18 cellular contexts compared by ENCODE assay signal in the genomic region with DNA sequence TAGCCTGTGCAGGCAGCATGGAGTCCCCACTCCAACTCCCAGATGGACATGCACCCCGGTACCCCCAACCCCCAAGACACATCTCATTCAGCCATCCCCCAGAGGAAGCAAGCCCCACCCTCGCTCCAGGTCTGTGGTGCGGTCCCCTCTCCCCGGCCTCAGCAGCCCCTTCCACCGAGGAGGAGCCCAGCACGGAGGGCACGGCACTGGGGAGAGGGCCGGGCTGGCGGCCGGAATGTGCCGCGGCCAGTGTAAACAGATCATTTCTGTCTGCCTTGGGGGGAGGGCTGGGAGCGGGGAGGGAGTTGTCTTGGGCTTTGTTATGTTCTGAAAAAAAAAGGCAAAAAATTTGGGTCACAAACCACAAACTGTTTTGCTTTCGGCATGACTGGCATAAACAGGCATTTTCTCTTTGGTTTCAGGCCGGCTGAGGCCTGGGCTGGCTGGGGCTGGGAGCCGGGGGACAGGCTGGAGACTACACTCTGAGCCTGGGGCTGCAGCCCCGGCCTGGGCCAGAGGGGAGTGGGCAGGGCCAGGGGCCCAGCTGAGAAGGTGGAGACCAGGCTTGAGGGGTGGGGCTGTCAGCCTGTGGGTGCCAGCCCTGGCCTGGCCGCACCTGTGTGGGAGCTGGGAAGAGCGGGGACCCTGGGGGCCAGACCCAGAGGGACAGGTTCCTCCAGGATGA. TPM values are rescaled to one million over a fixed set of nuclear protein-coding genes. Genes with fewer than 3 reads are reported as not detected.
DNase-seq lines count a peak whose midpoint lies in the region; ATAC-seq lines count a peak whose summit lies in the region.
"Had no signal": no experiment of that assay in that cellular context is flagged by ENCODE, and none has a peak within 500 bp of the region (broad histone marks: within the 10 kb centered on the region; RNA-seq: fewer than 3 reads in every experiment).

No MANE protein-coding gene starts in this region.

- H3K4me3 ChIP-seq in H7 (ENCODE audit: insufficient read depth, low read depth, low read length): no peak overlapping the region
- H3K4me3 ChIP-seq: esophagus muscularis mucosa, sigmoid colon, thyroid gland had no signal

- H3K36me3 ChIP-seq in H7 (replicated peaks; ENCODE audit: control insufficient read depth, insufficient read depth, low read length): no peaks in the 10 kb centered on the region
- H3K36me3 ChIP-seq: esophagus muscularis mucosa, sigmoid colon, thyroid gland had no signal

- DNase-seq in H7 (peak; percentile 82), amniotic epithelial cell (ENCODE audit: low read depth) (peak; percentile 77), iris pigment epithelial cell (ENCODE audit: low read depth) (peak; percentile 60), DMS79 (lab: John Stamatoyannopoulos, UW) (no peak)
- no peak for DNase-seq in stimulated activated naive CD8-positive, alpha-beta T cell treated with anti-CD3 and anti-CD28 coated beads, Interleukin-15, Interleukin-2, amounts not matched to agents 100 U/mL and 50 U/mL, for 24 hours
- no peak for DNase-seq in activated effector memory CD4-positive, alpha-beta T cell treated with Interleukin-2 at 50 U/mL for 16 hours
- DNase-seq: activated CD4-positive, alpha-beta T cell treated with anti-CD3 and anti-CD28 coated beads, Interleukin-2, amount 50 U/mL, for 1 hour; caudate nucleus; immature natural killer cell; naive thymus-derived CD4-positive, alpha-beta T cell; NCI-H1048; NCI-H2227 treated with DMSO at 0.1 percent for 48 hours; sigmoid colon; T-helper 2 cell; thyroid gland had no signal

- peak; percentile 8 for ATAC-seq in stimulated activated naive CD8-positive, alpha-beta T cell treated with anti-CD3 and anti-CD28 coated beads, Interleukin-15, Interleukin-2, amounts not matched to agents 100 U/mL and 50 U/mL, for 24 hours
- ATAC-seq in HG03469 (IDR thresholded peaks at IDR 0.05; ENCODE audit: unreplicated experiment): no peak
- ATAC-seq: naive thymus-derived CD4-positive, alpha-beta T cell had no signal

- H3K27me3 ChIP-seq in H7 (ENCODE audit: control insufficient read depth, insufficient read depth, low read length): no peaks in the 10 kb centered on the region
- H3K27me3 ChIP-seq: thyroid gland had no signal

RNA-seq across cellular contexts. Expression of a gene that starts 16.8 kb away (rescaled TPM):
- total RNA-seq in H7 (2014; rRNA removed; shearing (Covaris generic)): 0.78 and 1.2 TPM in 2 replicates

RNA-seq across cellular contexts. Expression of a gene that starts 38.6 kb away (rescaled TPM):
- total RNA-seq in H7 (2014; rRNA removed; shearing (Covaris generic)): not detected in 2 replicates
- total RNA-seq: activated T-helper 2 cell treated with anti-CD3 and anti-CD28 coated beads, Interferon-gamma antibody, Interleukin-2, Interleukin-4, amounts not matched to agents 10 μg/mL and 5 μg/mL and 100 μg/mL, durations not matched to agents 14 hours and 24 hours and 36 hours; esophagus muscularis mucosa; naive thymus-derived CD4-positive, alpha-beta T cell; sigmoid colon; thyroid gland had no signal

RNA-seq across cellular contexts. Expression of a gene that starts 49.3 kb away (rescaled TPM):
- not detected in 2 replicates for total RNA-seq in H7 (2014; rRNA removed; shearing (Covaris generic))
- total RNA-seq: activated T-helper 2 cell treated with anti-CD3 and anti-CD28 coated beads, Interferon-gamma antibody, Interleukin-2, Interleukin-4, amounts not matched to agents 10 μg/mL and 5 μg/mL and 100 μg/mL, durations not matched to agents 14 hours and 24 hours and 36 hours; naive thymus-derived CD4-positive, alpha-beta T cell; sigmoid colon; thyroid gland had no signal

Comparison
In these comparisons a context has a peak if more than half of its experiments do, and no peak if none do; other contexts are left out.
1. DNase-seq: peak in H7 (single experiment), amniotic epithelial cell (single experiment) and iris pigment epithelial cell (single experiment); none in stimulated activated naive CD8-positive, alpha-beta T cell treated with anti-CD3 and anti-CD28 coated beads, Interleukin-15, Interleukin-2, amounts not matched to agents 100 U/mL and 50 U/mL, for 24 hours (single experiment), activated effector memory CD4-positive, alpha-beta T cell treated with Interleukin-2 at 50 U/mL for 16 hours (single experiment) and DMS79 (single experiment).